ENCODE assay signal across 8 cellular contexts in genomic region chr19:14147797-14148605, GRCh38. TPM values are rescaled to one million over a fixed set of nuclear protein-coding genes. Genes with fewer than 3 reads are reported as not detected.
DNase-seq lines count a peak whose midpoint lies in the region; ATAC-seq and TF ChIP-seq lines count a peak whose summit lies in the region.

No MANE protein-coding gene starts in this region.

- CTCF ChIA-PET in naive thymus-derived CD4-positive, alpha-beta T cell (lab: Charles Lee): interaction anchor here (0.6 to 2.6 kb wide), 5 partner anchors 8 to 200 kb away, joined by 3 to 14 read pairs (median 4); partner anchors contain the start of gene ASF1B

- DNase-seq in NCI-H748 (lab: John Stamatoyannopoulos, UW; ENCODE audit: unreplicated experiment): peak; percentile 10
- DNase-seq in NCI-H748 treated with DMSO at 0.1 percent for 48 hours (lab: John Stamatoyannopoulos, UW): no peak
- peak; percentile 82 for DNase-seq in activated effector memory CD4-positive, alpha-beta T cell treated with anti-CD3 and anti-CD28 coated beads, Interleukin-2, amount 50 U/mL, for 16 hours
- DNase-seq in fibroblast of the aortic adventitia (ENCODE audit: low read depth): peak; percentile 74
- DNase-seq in naive thymus-derived CD4-positive, alpha-beta T cell: peak in 7 of 9 donors; percentile 23 to 51 (median 38)
- peak; percentile 76 for DNase-seq in superior temporal gyrus (ENCODE audit: extremely low spot score)

- H3K4me3 Mint-ChIP-seq in naive thymus-derived CD4-positive, alpha-beta T cell: peak overlapping the region in 9 of 10 donors; percentile 57 to 95 (median 82)

- POLR2A ChIA-PET in naive thymus-derived CD4-positive, alpha-beta T cell (lab: Charles Lee): interaction anchor here (0.8 to 3.6 kb wide), 8 partner anchors 8 to 369 kb away, joined by 3 to 19 read pairs (median 6); partner anchors contain the start of gene ASF1B

- intact Hi-C loops in naive thymus-derived CD4-positive, alpha-beta T cell (cut with micrococcal nuclease): loop anchor here (1.0 to 5.0 kb wide), 4 partner anchors 19 to 200 kb away; no protein-coding TSS in a partner anchor

- H3K4me1 ChIP-seq in OCI-LY3 (ENCODE audit: low read length): no peaks in the 10 kb centered on the region
- H3K4me1 ChIP-seq in naive thymus-derived CD4-positive, alpha-beta T cell (ENCODE audit: control insufficient read depth in 2 of 2, insufficient read depth in 2 of 2, low read length in 2 of 2): peaks cover 23 to 30% of the 10 kb centered on the region in 2 donors

- H3K79me2 ChIP-seq in OCI-LY3 (ENCODE audit: low read length): no peaks in the 10 kb centered on the region

- no peaks in the 10 kb centered on the region for H4K20me1 ChIP-seq in OCI-LY3 (ENCODE audit: insufficient read depth, low read length)

- H3K4me3 ChIP-seq in OCI-LY3 (ENCODE audit: low read length) (no peak overlapping the region), fibroblast of the aortic adventitia (ENCODE audit: low read depth, low read length) (peak overlapping the region; percentile 17)
- H3K4me3 ChIP-seq in naive thymus-derived CD4-positive, alpha-beta T cell (ENCODE audit: low read length): no peak overlapping the region

- H3K27ac ChIP-seq in OCI-LY3 (ENCODE audit: low read length): no peak overlapping the region
- peak overlapping the region; percentile 91 for H3K27ac ChIP-seq in naive thymus-derived CD4-positive, alpha-beta T cell (ENCODE audit: low read depth, low read length)

- H3K27me3 ChIP-seq in OCI-LY3 (ENCODE audit: low read depth, low read length): 0 out of 2 replicates have a peak, but pooled peaks cover 3% of the 10 kb centered on the region
- H3K27me3 ChIP-seq in naive thymus-derived CD4-positive, alpha-beta T cell (ENCODE audit: control insufficient read depth in 2 of 2, insufficient read depth in 2 of 2, low read length in 2 of 2): no peaks in the 10 kb centered on the region

- no peaks in the 10 kb centered on the region for H3K9me3 ChIP-seq in OCI-LY3 (ENCODE audit: insufficient read depth, low read length)
- no peaks in the 10 kb centered on the region for H3K9me3 ChIP-seq in naive thymus-derived CD4-positive, alpha-beta T cell (ENCODE audit: control insufficient read depth in 2 of 3, low read length in 3 of 3)

- peaks cover 0 to 8% (median 0%) of the 10 kb centered on the region in 11 donors for H3K9me3 Mint-ChIP-seq in naive thymus-derived CD4-positive, alpha-beta T cell

- no peak overlapping the region for H3K9ac ChIP-seq in OCI-LY3 (ENCODE audit: low read length)

- no peaks in the 10 kb centered on the region for H3K27me3 Mint-ChIP-seq in naive thymus-derived CD4-positive, alpha-beta T cell

- no peak overlapping the region for H3K4me2 ChIP-seq in OCI-LY3 (ENCODE audit: low read length)

- peak; percentile 63 for TF ChIP-seq CTCF in OCI-LY3 (IDR thresholded peaks at IDR 0.05; ENCODE audit: low read depth, low read length)
- TF ChIP-seq CTCF in fibroblast of the aortic adventitia (IDR thresholded peaks at IDR 0.05; ENCODE audit: insufficient read depth, low read length): peak; percentile 96

- H3K27ac Mint-ChIP-seq in naive thymus-derived CD4-positive, alpha-beta T cell: peak overlapping the region; percentile 92 to 99 (median 99)

- H2AFZ ChIP-seq in OCI-LY3 (ENCODE audit: low read depth, low read length): no peak overlapping the region

- H3K36me3 ChIP-seq in OCI-LY3 (replicated peaks; ENCODE audit: low read depth, low read length): no peaks in the 10 kb centered on the region
- peaks cover 0 to 15% (median 4%) of the 10 kb centered on the region in 3 experiments for H3K36me3 ChIP-seq in naive thymus-derived CD4-positive, alpha-beta T cell (ENCODE audit: control insufficient read depth in 2 of 3, insufficient read depth in 3 of 3, low read length in 3 of 3)

- peaks cover 0 to 9% (median 2%) of the 10 kb centered on the region in 5 donors for H3K36me3 Mint-ChIP-seq in naive thymus-derived CD4-positive, alpha-beta T cell

- ATAC-seq in naive thymus-derived CD4-positive, alpha-beta T cell: peak; percentile 79
- no peak for ATAC-seq in HG03095 (IDR thresholded peaks at IDR 0.05; ENCODE audit: unreplicated experiment)

- peaks cover 13 to 67% (median 44%) of the 10 kb centered on the region in 7 donors for H3K4me1 Mint-ChIP-seq in naive thymus-derived CD4-positive, alpha-beta T cell

RNA-seq across cellular contexts. Expression of gene ASF1B, which starts 11.6 kb away (rescaled TPM):
- total RNA-seq in fibroblast of the aortic adventitia (ENCODE audit: low replicate concordance): 1.7 and 32.3 TPM in 2 replicates
- 10 to 100 TPM in 1 of 5 experiments, 1 to 10 TPM in 3, under 1 TPM in 1; 0.98 to 79.0 (median 2.1) TPM for total RNA-seq in naive thymus-derived CD4-positive, alpha-beta T cell
- polyA plus RNA-seq in naive thymus-derived CD4-positive, alpha-beta T cell: 1 to 10 TPM; 2.4 to 4.5 TPM

RNA-seq across cellular contexts. Expression of gene PRKACA, which starts 30.4 kb away (rescaled TPM):
- total RNA-seq in fibroblast of the aortic adventitia (ENCODE audit: low replicate concordance): 13.8 and 44.0 TPM in 2 replicates
- total RNA-seq in naive thymus-derived CD4-positive, alpha-beta T cell: 100 to 1,000 TPM in 1 of 5 experiments, 10 to 100 TPM in 4; 41.3 to 101 (median 63.1) TPM
- 1 to 10 TPM; 1.9 to 2.2 TPM for polyA plus RNA-seq in naive thymus-derived CD4-positive, alpha-beta T cell

RNA-seq across cellular contexts. Expression of gene SAMD1, which starts 57.5 kb away (rescaled TPM):
- total RNA-seq in fibroblast of the aortic adventitia (ENCODE audit: low replicate concordance): 18.5 and 40.4 TPM in 2 replicates
- total RNA-seq in naive thymus-derived CD4-positive, alpha-beta T cell: 10 to 100 TPM; 32.6 to 87.3 (median 62.5) TPM
- polyA plus RNA-seq in naive thymus-derived CD4-positive, alpha-beta T cell: 1 to 10 TPM; 3.0 to 4.0 TPM

RNA-seq across cellular contexts. Expression of gene ADGRL1, which starts 58.0 kb away (rescaled TPM):
- total RNA-seq in fibroblast of the aortic adventitia (ENCODE audit: low replicate concordance): 6.0 and 14.3 TPM in 2 replicates
- total RNA-seq in naive thymus-derived CD4-positive, alpha-beta T cell: 10 to 100 TPM; 12.4 to 39.4 (median 37.8) TPM
- polyA plus RNA-seq in naive thymus-derived CD4-positive, alpha-beta T cell: 1 to 10 TPM in 1 of 2 donors, under 1 TPM in 1; 0.72 to 3.0 TPM
